ENCODE assay signal across 11 cellular contexts in genomic region chr4:85701881-85702321, GRCh38.
DNase-seq lines count a peak whose midpoint lies in the region; ATAC-seq, FAIRE-seq and TF ChIP-seq lines count a peak whose summit lies in the region.
"Had no signal": no experiment of that assay in that cellular context is flagged by ENCODE, and none has a peak within 500 bp of the region (broad histone marks: within the 10 kb centered on the region; RNA-seq: fewer than 3 reads in every experiment).

No MANE protein-coding gene starts in this region.

- POLR2A ChIA-PET in HepG2 (lab: Yijun Ruan, JAX), result no interaction called here

- H2AFZ ChIP-seq in HepG2 (ENCODE audit: low read length), result no peak overlapping the region

- H3K27ac ChIP-seq in muscle layer of duodenum (ENCODE audit: low read length) (peak overlapping the region; percentile 39), HepG2 (ENCODE audit: extremely low read length, insufficient read depth, low read length) (no peak overlapping the region), breast epithelium (no peak overlapping the region)

- FAIRE-seq in HepG2 (lab: Jason Lieb, UNC), result no peak

- no peaks in the 10 kb centered on the region for H3K4me1 ChIP-seq in muscle layer of duodenum (ENCODE audit: control insufficient read depth in 1 of 2, insufficient read depth in 2 of 2, low read length in 2 of 2)
- no peaks in the 10 kb centered on the region for H3K4me1 ChIP-seq in HepG2 (ENCODE audit: insufficient read depth, low read length)
- H3K4me1 ChIP-seq in breast epithelium, result no peaks in the 10 kb centered on the region

- no peaks in the 10 kb centered on the region for H3K4me1 Mint-ChIP-seq in type B pancreatic cell (ENCODE audit: unreplicated experiment)

- TF ChIP-seq RAD21 in HepG2 (CRISPR knock-in tag; IDR thresholded peaks at IDR 0.05), result no peak

- no TSS peak for BruUV-seq in HepG2 (replicated peaks; lab: Mats Ljungman, UMichigan)

- 44% methylated on average over 1 of the region's 1 CpG for WGBS in HepG2 (ENCODE audit: low lambda C conversion rate)

- no peaks in the 10 kb centered on the region for H3K9me3 Mint-ChIP-seq in type B pancreatic cell
- H3K9me3 Mint-ChIP-seq: activated CD4-positive, alpha-beta memory T cell treated with anti-CD3 and anti-CD28 coated beads for 36 hours had no signal

- TF ChIP-seq CTCF in type B pancreatic cell (conservative IDR thresholded peaks at IDR 0.05) (no peak), HepG2 (CRISPR knock-in tag; IDR thresholded peaks at IDR 0.05) (no peak), breast epithelium (IDR thresholded peaks at IDR 0.05) (no peak)

- no peak overlapping the region for H3K4me3 Mint-ChIP-seq in type B pancreatic cell
- H3K4me3 Mint-ChIP-seq: activated CD4-positive, alpha-beta memory T cell treated with anti-CD3 and anti-CD28 coated beads for 36 hours had no signal

- H3K4me2 ChIP-seq in HepG2 (ENCODE audit: low read depth, low read length), result no peak overlapping the region

- TF ChIP-seq POLR2A in HepG2 (IDR thresholded peaks at IDR 0.05; ENCODE audit: insufficient read depth in 1 of 2, low read depth in 2 of 2, low read length in 2 of 2) (no peak), breast epithelium (IDR thresholded peaks at IDR 0.05) (no peak)

- H3K9me3 ChIP-seq in muscle layer of duodenum (ENCODE audit: control insufficient read depth in 1 of 2, low read length in 2 of 2) (no peaks in the 10 kb centered on the region), HepG2 (ENCODE audit: low read length) (no peaks in the 10 kb centered on the region), breast epithelium (no peaks in the 10 kb centered on the region)

- H3K36me3 ChIP-seq in muscle layer of duodenum (ENCODE audit: control insufficient read depth in 1 of 2, insufficient read depth in 2 of 2, low read length in 2 of 2) (no peaks in the 10 kb centered on the region), HepG2 (replicated peaks in 1 of 2; ENCODE audit: control insufficient read depth in 1 of 2, insufficient read depth in 2 of 2, low read length in 2 of 2) (no peaks in the 10 kb centered on the region), breast epithelium (no peaks in the 10 kb centered on the region)

- TF ChIP-seq EP300 in HepG2 (IDR thresholded peaks at IDR 0.05; ENCODE audit: low read depth in 2 of 2, low read length in 2 of 2) (no peak), HepG2 (CRISPR knock-in tag; IDR thresholded peaks at IDR 0.05; ENCODE audit: borderline replicate concordance) (no peak)

- H3K27me3 Mint-ChIP-seq in type B pancreatic cell, result no peaks in the 10 kb centered on the region
- H3K27me3 Mint-ChIP-seq: activated CD4-positive, alpha-beta memory T cell treated with anti-CD3 and anti-CD28 coated beads for 36 hours had no signal

- no peak overlapping the region for H3K9ac ChIP-seq in HepG2 (ENCODE audit: insufficient read depth, low read depth, low read length)

- H3K4me3 ChIP-seq in muscle layer of duodenum (ENCODE audit: low read depth in 1 of 2, low read length in 2 of 2) (no peak overlapping the region), HepG2 (replicated peaks in 1 of 3; ENCODE audit: insufficient read depth in 1 of 3, low read depth in 2 of 3, low read length in 3 of 3) (no peak overlapping the region), breast epithelium (no peak overlapping the region)
- H3K4me3 ChIP-seq: lung had no signal

- H3K27me3 ChIP-seq in muscle layer of duodenum (ENCODE audit: low read depth, low read length), result no peaks in the 10 kb centered on the region
- no peaks in the 10 kb centered on the region for H3K27me3 ChIP-seq in HepG2 (ENCODE audit: control insufficient read depth in 1 of 2, insufficient read depth in 2 of 2, low read length in 2 of 2)
- H3K27me3 ChIP-seq in breast epithelium, result no peaks in the 10 kb centered on the region

- no peak overlapping the region for H3K27ac Mint-ChIP-seq in type B pancreatic cell
- H3K27ac Mint-ChIP-seq: activated CD4-positive, alpha-beta memory T cell treated with anti-CD3 and anti-CD28 coated beads for 36 hours had no signal

- DNase-seq in MV-4-11 (lab: John Stamatoyannopoulos, UW), result peak; percentile 91
- no peak for DNase-seq in type B pancreatic cell (ENCODE audit: extremely low spot score, unreplicated experiment)
- no peak for DNase-seq in HepG2 (ENCODE audit: low spot score)
- no peak for DNase-seq in amygdala (lab: John Stamatoyannopoulos, UW)
- no peak for DNase-seq in breast epithelium (ENCODE audit: low spot score in 2 of 2)
- DNase-seq: activated CD4-positive, alpha-beta memory T cell treated with anti-CD3 and anti-CD28 coated beads for 36 hours; dermis blood vessel endothelial cell had no signal

- CTCF ChIA-PET in HepG2 (lab: Yijun Ruan, JAX; ENCODE audit: low intra/inter-chr PET ratio, low total read pairs), result no interaction called here

- ATAC-seq in GM18907 (IDR thresholded peaks at IDR 0.05; ENCODE audit: unreplicated experiment) (peak; percentile 98), HG02763 (IDR thresholded peaks at IDR 0.05; ENCODE audit: unreplicated experiment) (peak; percentile 98), HepG2 (no peak)

- no peaks in the 10 kb centered on the region for H4K20me1 ChIP-seq in HepG2 (ENCODE audit: insufficient read depth, low read length)

- in situ Hi-C loops in HepG2 (cut with HindIII; ENCODE audit: extremely low pct_ligation_motif_present, low pct_unique_long_range_greater_than_20kb), result no loop called here

- no peaks in the 10 kb centered on the region for H3K79me2 ChIP-seq in HepG2 (ENCODE audit: insufficient read depth, low read length)

- H3K36me3 Mint-ChIP-seq in type B pancreatic cell, result no peaks in the 10 kb centered on the region
- H3K36me3 Mint-ChIP-seq: activated CD4-positive, alpha-beta memory T cell treated with anti-CD3 and anti-CD28 coated beads for 36 hours had no signal

- intact Hi-C loops in HepG2 (cut with micrococcal nuclease; ENCODE audit: unreplicated experiment), result no loop called here
- intact Hi-C loops in breast epithelium (cut with DNase I; ENCODE audit: low total_unique reads), result no loop called here

TF ChIP-seq in HepG2, 621 proteins besides CTCF, POLR2A, EP300 and RAD21:
- TF ChIP-seq ZNF503 (CRISPR knock-in tag; IDR thresholded peaks at IDR 0.05) (no peak), ZMAT5 (CRISPR knock-in tag; IDR thresholded peaks at IDR 0.05; ENCODE audit: borderline replicate concordance, low read depth) (no peak), SOX13 (IDR thresholded peaks at IDR 0.05) (no peak), SOX13 (CRISPR knock-in tag; conservative IDR thresholded peaks at IDR 0.05 in 1 of 2, IDR thresholded peaks at IDR 0.05 in 1 of 2) (no peak), FOXA3 (CRISPR knock-in tag; IDR thresholded peaks at IDR 0.05) (no peak)
